Comparison of ENCODE assay signal across 32 cellular contexts in the genomic region with DNA sequence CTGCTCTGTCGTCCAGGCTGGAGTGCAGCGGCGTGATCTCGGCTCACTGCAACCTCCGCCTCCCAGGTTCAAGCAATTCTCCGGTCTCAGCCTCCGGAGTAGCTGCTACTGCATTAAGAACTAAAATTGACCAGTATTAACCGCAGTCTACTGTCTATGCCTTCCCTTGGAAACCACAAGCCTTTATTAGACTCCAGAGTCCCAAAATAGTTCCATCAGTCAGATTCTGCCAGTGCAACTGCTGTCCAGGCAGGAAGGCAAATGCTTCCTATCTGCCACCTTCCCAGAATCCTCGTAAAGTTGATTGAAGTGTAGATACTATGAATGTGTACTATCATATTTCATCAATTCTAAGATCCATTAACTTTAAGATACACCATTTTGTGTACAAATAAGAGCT.
"Had no signal": no experiment of that assay in that cellular context is flagged by ENCODE, and none has a peak within 500 bp of the region (broad histone marks: within the 10 kb centered on the region; RNA-seq: fewer than 3 reads in every experiment).

No MANE protein-coding gene starts in this region.

- H3K4me3 ChIP-seq: esophagus squamous epithelium, heart right ventricle, lower lobe of right lung, right atrium auricular region, skin epidermis, spleen, suprapubic skin, transverse colon, upper lobe of right lung, vagina had no signal

- DNase-seq: cortex of kidney; effector memory CD8-positive, alpha-beta T cell; erythroblast; esophagus squamous epithelium; foreskin melanocyte; glutamatergic neuron; heart right ventricle; hippocampal formation; immature natural killer cell; islet precursor cell; kidney glomerular epithelial cell; left colon; left ventricle myocardium superior; lower lobe of right lung; naive B cell; spleen; stimulated activated CD4-positive, alpha-beta T cell treated with anti-CD3 and anti-CD28 coated beads, Interleukin-4, amount 100 ng/mL, for 1 hour; stimulated activated CD8-positive, alpha-beta memory T cell treated with anti-CD3 and anti-CD28 coated beads, Interleukin-4, amount 100 ng/mL, for 48 hours; stimulated activated naive CD4-positive, alpha-beta T cell; stimulated activated naive CD8-positive, alpha-beta T cell treated with anti-CD3 and anti-CD28 coated beads, Interleukin-15, amount 100 ng/mL, for 72 hours; transverse colon; upper lobe of right lung had no signal

- H3K4me1 ChIP-seq: esophagus squamous epithelium, heart right ventricle, lower lobe of right lung, parathyroid adenoma, right atrium auricular region, spleen, suprapubic skin, transverse colon, upper lobe of right lung, vagina had no signal

- ATAC-seq: effector memory CD8-positive, alpha-beta T cell; left colon; left ventricle myocardium superior; lower lobe of right lung; natural killer cell treated with Interleukin-12 subunit alpha and Interleukin-12 subunit beta and Interleukin-15 and Interleukin-18, amount 100 ng/mL, for 72 hours; sciatic nerve; stimulated activated naive CD8-positive, alpha-beta T cell treated with anti-CD3 and anti-CD28 coated beads, Interleukin-15, amount 100 ng/mL, for 72 hours; upper lobe of right lung had no signal

- H3K4me1 Mint-ChIP-seq: immature natural killer cell; neural crest cell; stimulated activated naive CD8-positive, alpha-beta T cell treated with anti-CD3 and anti-CD28 coated beads, Interleukin-15, amount 100 ng/mL, for 72 hours had no signal

- H3K4me3 Mint-ChIP-seq: effector memory CD8-positive, alpha-beta T cell; immature natural killer cell; naive B cell; natural killer cell treated with Interleukin-12 subunit alpha and Interleukin-12 subunit beta and Interleukin-15 and Interleukin-18, amount 100 ng/mL, for 72 hours; neural crest cell; stimulated activated naive CD8-positive, alpha-beta T cell treated with anti-CD3 and anti-CD28 coated beads, Interleukin-15, amount 100 ng/mL, for 72 hours had no signal

- H3K27me3 Mint-ChIP-seq: effector memory CD8-positive, alpha-beta T cell; naive B cell; natural killer cell treated with Interleukin-12 subunit alpha and Interleukin-12 subunit beta and Interleukin-15 and Interleukin-18, amount 100 ng/mL, for 72 hours; progenitor cell of endocrine pancreas; stimulated activated naive CD8-positive, alpha-beta T cell treated with anti-CD3 and anti-CD28 coated beads, Interleukin-15, amount 100 ng/mL, for 72 hours had no signal

- H3K9me3 ChIP-seq: esophagus squamous epithelium, heart right ventricle, lower lobe of right lung, neutrophil, right atrium auricular region, spleen, suprapubic skin, transverse colon, upper lobe of right lung, vagina had no signal

- H3K9me3 Mint-ChIP-seq: effector memory CD8-positive, alpha-beta T cell; immature natural killer cell; naive B cell; natural killer cell treated with Interleukin-12 subunit alpha and Interleukin-12 subunit beta and Interleukin-15 and Interleukin-18, amount 100 ng/mL, for 72 hours; neural crest cell; stimulated activated naive CD8-positive, alpha-beta T cell treated with anti-CD3 and anti-CD28 coated beads, Interleukin-15, amount 100 ng/mL, for 72 hours had no signal

- H3K27ac Mint-ChIP-seq: effector memory CD8-positive, alpha-beta T cell; immature natural killer cell; natural killer cell treated with Interleukin-12 subunit alpha and Interleukin-12 subunit beta and Interleukin-15 and Interleukin-18, amount 100 ng/mL, for 72 hours; progenitor cell of endocrine pancreas had no signal

- H3K27ac ChIP-seq: esophagus squamous epithelium, heart right ventricle, lower lobe of right lung, neutrophil, parathyroid adenoma, right atrium auricular region, skin epidermis, spleen, suprapubic skin, transverse colon, upper lobe of right lung, vagina had no signal

- H3K27me3 ChIP-seq: esophagus squamous epithelium, heart right ventricle, neutrophil, right atrium auricular region, spleen, suprapubic skin, transverse colon, upper lobe of right lung, vagina had no signal
